In the genomic region with DNA sequence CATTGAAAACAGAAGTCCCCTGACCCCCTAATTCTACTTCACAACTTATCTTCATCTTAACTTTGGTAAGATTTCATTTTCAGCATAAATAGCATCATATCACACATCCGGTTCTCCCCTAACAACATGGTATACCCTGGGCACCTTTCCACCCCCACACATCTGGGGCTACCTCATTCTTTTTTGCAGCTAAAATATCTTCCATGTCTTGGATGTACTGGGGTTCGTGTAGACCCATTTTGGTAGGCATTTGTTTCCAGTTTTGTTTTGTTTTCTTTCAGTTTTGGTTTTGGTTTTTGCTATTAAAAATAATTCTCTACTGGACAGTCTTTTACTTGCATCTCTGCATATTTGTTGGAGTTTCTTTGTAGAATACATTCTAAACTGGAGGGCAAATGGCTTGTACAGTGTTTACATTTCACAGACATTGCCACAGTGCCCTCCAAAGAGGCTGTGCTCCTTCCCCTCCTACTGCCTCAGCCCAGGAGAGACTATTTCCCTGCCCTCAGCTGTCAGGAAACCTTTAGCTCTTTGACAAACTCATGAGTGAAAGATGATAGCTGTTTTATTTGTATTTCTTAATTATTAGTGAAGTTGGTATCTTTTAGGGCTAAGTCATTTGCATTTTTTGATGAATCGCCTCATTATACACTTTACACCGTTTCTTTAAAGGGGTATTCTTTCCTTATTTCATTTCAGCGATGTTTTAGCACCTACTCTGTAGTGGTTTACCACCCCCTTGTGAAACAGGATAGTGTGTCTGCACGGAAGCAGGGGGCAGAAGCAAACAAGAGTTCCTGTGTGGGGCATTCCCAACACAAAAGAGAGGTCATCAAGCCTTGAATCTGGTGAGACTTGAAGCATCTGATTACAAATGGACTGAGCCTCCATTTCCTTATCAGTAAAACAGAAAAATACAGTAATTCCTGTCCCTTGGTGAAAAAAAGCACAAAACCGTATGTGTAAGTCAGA, we compare ENCODE assay signal across 14 cellular contexts. TPM values are rescaled to one million over a fixed set of nuclear protein-coding genes. Genes with fewer than 3 reads are reported as not detected.
DNase-seq lines count a peak whose midpoint lies in the region; ATAC-seq and TF ChIP-seq lines count a peak whose summit lies in the region.
"Not testable (repeated sequence)": the region's sequence is repeated elsewhere in the genome, so short reads cannot be mapped to it uniquely, and the experiment has no call there.
"Had no signal": no experiment of that assay in that cellular context is flagged by ENCODE, and none has a peak within 500 bp of the region (broad histone marks: within the 10 kb centered on the region; RNA-seq: fewer than 3 reads in every experiment).

No MANE protein-coding gene starts in this region.

- intact Hi-C loops in CD8-positive, alpha-beta T cell (cut with DNase I, micrococcal nuclease); activated CD8-positive, alpha-beta T cell treated with anti-CD3 and anti-CD28 coated beads for 36 hours (cut with micrococcal nuclease): not testable (repeated sequence)

- not testable (repeated sequence) for H3K27ac ChIP-seq in CD8-positive, alpha-beta T cell (ENCODE audit: low read depth, low read length)
- peak overlapping the region; percentile 5 for H3K27ac ChIP-seq in neutrophil

- H3K36me3 Mint-ChIP-seq in CD8-positive, alpha-beta T cell, result peaks cover 22% of the 10 kb centered on the region
- H3K36me3 Mint-ChIP-seq in activated CD8-positive, alpha-beta T cell treated with anti-CD3 and anti-CD28 coated beads for 36 hours (ENCODE audit: low read depth), result peaks cover 16% of the 10 kb centered on the region
- H3K36me3 Mint-ChIP-seq in central memory CD8-positive, alpha-beta T cell (ENCODE audit: insufficient read depth), result not testable (repeated sequence)

- H3K27me3 ChIP-seq in CD8-positive, alpha-beta T cell (ENCODE audit: insufficient read depth, low read length); neutrophil: not testable (repeated sequence)

- POLR2A ChIA-PET in CD8-positive, alpha-beta T cell (lab: Charles Lee); activated CD8-positive, alpha-beta T cell treated with anti-CD3 and anti-CD28 coated beads for 36 hours (lab: Charles Lee): not testable (repeated sequence)

- CTCF ChIA-PET in CD8-positive, alpha-beta T cell (lab: Charles Lee); activated CD8-positive, alpha-beta T cell treated with anti-CD3 and anti-CD28 coated beads for 36 hours (lab: Charles Lee): not testable (repeated sequence)

- not testable (repeated sequence) for H3K9me3 Mint-ChIP-seq in CD8-positive, alpha-beta T cell; activated CD8-positive, alpha-beta T cell treated with anti-CD3 and anti-CD28 coated beads for 36 hours; central memory CD8-positive, alpha-beta T cell

- peak overlapping the region; percentile 66 for H3K27ac Mint-ChIP-seq in CD8-positive, alpha-beta T cell
- H3K27ac Mint-ChIP-seq in activated CD8-positive, alpha-beta T cell treated with anti-CD3 and anti-CD28 coated beads for 36 hours, result peak overlapping the region; percentile 61
- peak overlapping the region; percentile 91 for H3K27ac Mint-ChIP-seq in central memory CD8-positive, alpha-beta T cell (ENCODE audit: low read depth)

- peaks cover 10% of the 10 kb centered on the region for H3K4me1 Mint-ChIP-seq in CD8-positive, alpha-beta T cell (ENCODE audit: low read depth)
- H3K4me1 Mint-ChIP-seq in activated CD8-positive, alpha-beta T cell treated with anti-CD3 and anti-CD28 coated beads for 36 hours (ENCODE audit: low read depth), result peaks cover 10% of the 10 kb centered on the region
- H3K4me1 Mint-ChIP-seq in central memory CD8-positive, alpha-beta T cell, result not testable (repeated sequence)

- ATAC-seq in CD8-positive, alpha-beta T cell, result peak; percentile 42
- ATAC-seq in GM18909 (IDR thresholded peaks at IDR 0.05; ENCODE audit: poor library complexity, unreplicated experiment) (peak; percentile 58), GM21529 (IDR thresholded peaks at IDR 0.05; ENCODE audit: unreplicated experiment) (peak; percentile 49), HG03066 (IDR thresholded peaks at IDR 0.05; ENCODE audit: low read depth, unreplicated experiment) (peak; percentile 77), HG03521 (IDR thresholded peaks at IDR 0.05; ENCODE audit: unreplicated experiment) (peak; percentile 38)
- ATAC-seq in activated CD8-positive, alpha-beta T cell treated with anti-CD3 and anti-CD28 coated beads for 36 hours, result peak; percentile 72
- peak; percentile 90 for ATAC-seq in central memory CD8-positive, alpha-beta T cell (replicated peaks; ENCODE audit: extremely low read depth, poor library complexity, severe bottlenecking)

- H3K27me3 Mint-ChIP-seq in CD8-positive, alpha-beta T cell (ENCODE audit: low read depth); activated CD8-positive, alpha-beta T cell treated with anti-CD3 and anti-CD28 coated beads for 36 hours; central memory CD8-positive, alpha-beta T cell: not testable (repeated sequence)

- not testable (repeated sequence) for H3K36me3 ChIP-seq in CD8-positive, alpha-beta T cell (ENCODE audit: insufficient read depth, low read length); neutrophil

- not testable (repeated sequence) for TF ChIP-seq CTCF in CD8-positive, alpha-beta T cell (IDR thresholded peaks at IDR 0.05); activated CD8-positive, alpha-beta T cell treated with anti-CD3 and anti-CD28 coated beads for 36 hours (IDR thresholded peaks at IDR 0.05); neutrophil (IDR thresholded peaks at IDR 0.05)

- not testable (repeated sequence) for H3K4me3 ChIP-seq in CD8-positive, alpha-beta T cell (ENCODE audit: low read depth, low read length); neutrophil (ENCODE audit: low read depth in 1 of 2, low read length in 1 of 2)

- not testable (repeated sequence) for H3K4me1 ChIP-seq in CD8-positive, alpha-beta T cell (ENCODE audit: insufficient read depth, low read length); neutrophil (ENCODE audit: control insufficient read depth in 1 of 2, insufficient read depth in 1 of 2, low read depth in 1 of 2, low read length in 1 of 2)

- not testable (repeated sequence) for DNase-seq in CD8-positive, alpha-beta T cell; central memory CD8-positive, alpha-beta T cell (ENCODE audit: low spot score in 2 of 2)
- DNase-seq in activated CD8-positive, alpha-beta T cell treated with anti-CD3 and anti-CD28 coated beads for 36 hours, result peak; percentile 13

- H3K4me3 Mint-ChIP-seq in CD8-positive, alpha-beta T cell, result peak overlapping the region; percentile 68
- peak overlapping the region; percentile 29 for H3K4me3 Mint-ChIP-seq in activated CD8-positive, alpha-beta T cell treated with anti-CD3 and anti-CD28 coated beads for 36 hours
- peak overlapping the region; percentile 78 for H3K4me3 Mint-ChIP-seq in central memory CD8-positive, alpha-beta T cell

- H3K9me3 ChIP-seq in CD8-positive, alpha-beta T cell (ENCODE audit: low read length); neutrophil: not testable (repeated sequence)

RNA-seq across cellular contexts. Expression of a gene that starts 44.0 kb away (rescaled TPM):
- total RNA-seq in CD8-positive, alpha-beta T cell, result not detected
- total RNA-seq in activated CD8-positive, alpha-beta T cell treated with anti-CD3 and anti-CD28 coated beads for 36 hours, result not detected
- total RNA-seq: cardiac muscle cell, esophagus mucosa, glomerular endothelial cell, left ventricle myocardium inferior, osteocyte, upper lobe of right lung had no signal

RNA-seq across cellular contexts. Expression of a gene that starts 52.8 kb away (rescaled TPM):
- total RNA-seq in CD8-positive, alpha-beta T cell, result 10 to 100 TPM; 17.5 to 22.4 TPM
- 10 to 100 TPM; 67.3 to 71.5 TPM for total RNA-seq in activated CD8-positive, alpha-beta T cell treated with anti-CD3 and anti-CD28 coated beads for 36 hours

Comparison
In these comparisons a context has a peak if more than half of its experiments do, and no peak if none do; other contexts are left out.
1. ATAC-seq: peak in every context shown above with its lines; median percentile 90 in central memory CD8-positive, alpha-beta T cell; 77 in HG03066; 72 in activated CD8-positive, alpha-beta T cell treated with anti-CD3 and anti-CD28 coated beads for 36 hours; 58 in GM18909; 49 in GM21529; 42 in CD8-positive, alpha-beta T cell; 38 in HG03521.